28 cellular contexts compared by ENCODE assay signal in genomic region chr22:27863001-27863400, GRCh38. TPM values are rescaled to one million over a fixed set of nuclear protein-coding genes. Genes with fewer than 3 reads are reported as not detected.
A peak's percentile ranks its signal among the peaks of the same experiment; 100 is the strongest.
DNase-seq lines count a peak whose midpoint lies in the region; FAIRE-seq and TF ChIP-seq lines count a peak whose summit lies in the region.
"Had no signal": no experiment of that assay in that cellular context is flagged by ENCODE, and none has a peak within 500 bp of the region (broad histone marks: within the 10 kb centered on the region; RNA-seq: fewer than 3 reads in every experiment).

No MANE protein-coding gene starts in this region.

- H3K9me1 ChIP-seq in keratinocyte (ENCODE audit: control insufficient read depth, extremely low read depth, insufficient read depth, low read length), result no peaks in the 10 kb centered on the region

- POLR2A ChIA-PET in RWPE1 (lab: Yijun Ruan, JAX; ENCODE audit: low non-redundant PET), result no interaction called here

- no peak for TF ChIP-seq CTCF in keratinocyte (optimal IDR thresholded peaks at IDR 0.05 in 1 of 3, IDR thresholded peaks at IDR 0.05 in 1 of 3, conservative IDR thresholded peaks at IDR 0.05 in 1 of 3; ENCODE audit: extremely low read depth in 1 of 3, insufficient read depth in 2 of 3, low read length in 3 of 3)
- no peak for TF ChIP-seq CTCF in nephron progenitor cell (IDR thresholded peaks at IDR 0.05)
- no peak for TF ChIP-seq CTCF in RWPE1 (conservative IDR thresholded peaks at IDR 0.05; ENCODE audit: low read depth)

- peaks cover 5% of the 10 kb centered on the region for H4K20me1 ChIP-seq in keratinocyte (ENCODE audit: control insufficient read depth, extremely low read depth, insufficient read depth, low read length)

- H3K27me3 ChIP-seq in keratinocyte (ENCODE audit: control insufficient read depth, extremely low read depth, insufficient read depth, low read length), result no peaks in the 10 kb centered on the region
- H3K27me3 ChIP-seq: ovary had no signal

- peaks cover 28% of the 10 kb centered on the region for H3K79me2 ChIP-seq in keratinocyte (ENCODE audit: control insufficient read depth, insufficient read depth, low read length)

- no peak overlapping the region for H3K9ac ChIP-seq in keratinocyte (ENCODE audit: control insufficient read depth, extremely low read depth, insufficient read depth, low read length)

- H3K4me1 Mint-ChIP-seq in activated CD4-positive, alpha-beta T cell treated with anti-CD3 and anti-CD28 coated beads, Interleukin-2, amount 10 ng/mL, durations not matched to agents 24 days and 14 days, result peaks cover 28% of the 10 kb centered on the region
- H3K4me1 Mint-ChIP-seq in nephron progenitor cell, result peaks cover 50% of the 10 kb centered on the region

- H3K36me3 ChIP-seq in keratinocyte (ENCODE audit: control insufficient read depth in 2 of 2, extremely low read depth in 1 of 2, insufficient read depth in 2 of 2, low read length in 2 of 2), result peaks cover 10 to 39% of the 10 kb centered on the region in 2 experiments
- H3K36me3 ChIP-seq: ovary had no signal

- H2AFZ ChIP-seq in keratinocyte (ENCODE audit: control insufficient read depth, low read length), result no peak overlapping the region
- H2AFZ ChIP-seq: PC-9 had no signal

- H3K27ac ChIP-seq in keratinocyte (ENCODE audit: control insufficient read depth, insufficient read depth, low read length) (no peak overlapping the region), RWPE1 (no peak overlapping the region)
- H3K27ac ChIP-seq: PC-9 had no signal

- peaks cover 21% of the 10 kb centered on the region for H3K4me1 ChIP-seq in keratinocyte (ENCODE audit: control insufficient read depth, extremely low read depth, insufficient read depth, low read length)

- FAIRE-seq in keratinocyte (lab: Jason Lieb, UNC) (peak; percentile 49), urothelium cell line (lab: Jason Lieb, UNC) (peak; percentile 75)
- FAIRE-seq: H1 had no signal

- no peaks in the 10 kb centered on the region for H3K9me3 Mint-ChIP-seq in activated CD4-positive, alpha-beta T cell treated with anti-CD3 and anti-CD28 coated beads, Interleukin-2, amount 10 ng/mL, durations not matched to agents 24 days and 14 days
- no peaks in the 10 kb centered on the region for H3K9me3 Mint-ChIP-seq in nephron progenitor cell
- H3K9me3 Mint-ChIP-seq: activated T-cell treated with anti-CD3 and anti-CD28 coated beads, Interleukin-2, amount 50 U/mL, for 24 hours; CD4-positive, alpha-beta memory T cell; IgD-negative memory B cell; naive thymus-derived CD8-positive, alpha-beta T cell; T-helper 2 cell treated with Interferon-gamma antibody and Interleukin-4, amounts not matched to agents 5 μg/mL and 100 μg/mL, for 36 hours had no signal

- intact Hi-C loops in activated CD4-positive, alpha-beta T cell treated with anti-CD3 and anti-CD28 coated beads, Interleukin-2, amount 10 ng/mL, durations not matched to agents 24 days and 14 days (cut with micrococcal nuclease), result no loop called here

- H3K4me2 ChIP-seq in keratinocyte (ENCODE audit: control insufficient read depth, extremely low read depth, insufficient read depth, low read depth, low read length), result no peak overlapping the region
- H3K4me2 ChIP-seq: PC-9 had no signal

- no peak overlapping the region for H3K4me3 Mint-ChIP-seq in activated CD4-positive, alpha-beta T cell treated with anti-CD3 and anti-CD28 coated beads, Interleukin-2, amount 10 ng/mL, durations not matched to agents 24 days and 14 days
- H3K4me3 Mint-ChIP-seq in nephron progenitor cell, result no peak overlapping the region
- H3K4me3 Mint-ChIP-seq: activated CD4-positive, alpha-beta T cell treated with anti-CD3 and anti-CD28 coated beads for 36 hours; activated T-cell treated with anti-CD3 and anti-CD28 coated beads, Interleukin-2, amount 50 U/mL, for 24 hours; CD4-positive, alpha-beta memory T cell; IgD-negative memory B cell; naive thymus-derived CD8-positive, alpha-beta T cell; T-helper 2 cell treated with Interferon-gamma antibody and Interleukin-4, amounts not matched to agents 5 μg/mL and 100 μg/mL, for 36 hours had no signal

- no peaks in the 10 kb centered on the region for H3K9me3 ChIP-seq in keratinocyte (ENCODE audit: control insufficient read depth, low read depth, low read length)
- H3K9me3 ChIP-seq: ovary had no signal

- no peaks in the 10 kb centered on the region for H3K27me3 Mint-ChIP-seq in activated CD4-positive, alpha-beta T cell treated with anti-CD3 and anti-CD28 coated beads, Interleukin-2, amount 10 ng/mL, durations not matched to agents 24 days and 14 days
- H3K27me3 Mint-ChIP-seq in nephron progenitor cell (ENCODE audit: low read depth, poor library complexity), result no peaks in the 10 kb centered on the region
- H3K27me3 Mint-ChIP-seq: activated CD4-positive, alpha-beta T cell treated with anti-CD3 and anti-CD28 coated beads for 36 hours; activated T-cell treated with anti-CD3 and anti-CD28 coated beads, Interleukin-2, amount 50 U/mL, for 24 hours; CD4-positive, alpha-beta memory T cell; IgD-negative memory B cell; naive thymus-derived CD8-positive, alpha-beta T cell had no signal

- dilution Hi-C loops in keratinocyte (cut with MboI; ENCODE audit: extremely low pct_ligation_motif_present, low sequenced_read_pairs), result no loop called here

- no peak overlapping the region for H3K4me3 ChIP-seq in keratinocyte (ENCODE audit: control insufficient read depth in 2 of 3, extremely low read depth in 1 of 3, insufficient read depth in 2 of 3, low read depth in 1 of 3, low read length in 3 of 3)
- H3K4me3 ChIP-seq: ovary, PC-9 had no signal

- DNase-seq in activated CD4-positive, alpha-beta T cell treated with anti-CD3 and anti-CD28 coated beads, Interleukin-2, amount 10 ng/mL, durations not matched to agents 24 days and 14 days, result peak; percentile 34
- no peak for DNase-seq in activated CD4-positive, alpha-beta T cell treated with anti-CD3 and anti-CD28 coated beads for 48 hours
- DNase-seq in keratinocyte (ENCODE audit: low read depth, low spot score) (no peak), nephron progenitor cell (no peak), urothelium cell line (ENCODE audit: low spot score) (no peak), RWPE1 (ENCODE audit: low spot score) (no peak), AML-193 (lab: John Stamatoyannopoulos, UW) (no peak), amniotic stem cell (lab: John Stamatoyannopoulos, UW) (no peak)
- DNase-seq: 8988T; activated CD4-positive, alpha-beta T cell treated with anti-CD3 and anti-CD28 coated beads for 36 hours; activated gamma-delta T cell treated with Interleukin-2 at 50 U/mL for 16 hours; activated T-cell treated with anti-CD3 and anti-CD28 coated beads, Interleukin-2, amount 50 U/mL, for 24 hours; CD4-positive, alpha-beta memory T cell; cerebellar nuclear complex; DMS 273 treated with DMSO at 0.1 percent for 48 hours; head of caudate nucleus; mesenchymal stem cell; naive thymus-derived CD8-positive, alpha-beta T cell; NCI-H1694 treated with DMSO at 0.1 percent for 48 hours; NCI-H510A; ovary; PC-9; retina; Right ventricle myocardium superior; substantia nigra had no signal

- no peak overlapping the region for H3K27ac Mint-ChIP-seq in activated CD4-positive, alpha-beta T cell treated with anti-CD3 and anti-CD28 coated beads, Interleukin-2, amount 10 ng/mL, durations not matched to agents 24 days and 14 days
- peak overlapping the region; percentile 84 for H3K27ac Mint-ChIP-seq in nephron progenitor cell
- H3K27ac Mint-ChIP-seq: activated CD4-positive, alpha-beta T cell treated with anti-CD3 and anti-CD28 coated beads for 36 hours; activated T-cell treated with anti-CD3 and anti-CD28 coated beads, Interleukin-2, amount 50 U/mL, for 24 hours; IgD-negative memory B cell; T-helper 2 cell treated with Interferon-gamma antibody and Interleukin-4, amounts not matched to agents 5 μg/mL and 100 μg/mL, for 36 hours had no signal

- CTCF ChIA-PET in RWPE1 (lab: Yijun Ruan, JAX), result no interaction called here

- H3K36me3 Mint-ChIP-seq in activated CD4-positive, alpha-beta T cell treated with anti-CD3 and anti-CD28 coated beads, Interleukin-2, amount 10 ng/mL, durations not matched to agents 24 days and 14 days (ENCODE audit: low read depth), result peaks cover 45% of the 10 kb centered on the region
- H3K36me3 Mint-ChIP-seq in nephron progenitor cell (ENCODE audit: low read depth), result peaks cover 35% of the 10 kb centered on the region

RNA-seq across cellular contexts. Expression of gene PITPNB, which starts 56.1 kb away (rescaled TPM):
- total RNA-seq in activated CD4-positive, alpha-beta T cell treated with anti-CD3 and anti-CD28 coated beads, Interleukin-2, amount 10 ng/mL, durations not matched to agents 24 days and 14 days, result 148 TPM in 2 replicates
- polyA plus RNA-seq in keratinocyte, result 39.1 to 81.6 TPM (median 76.3 TPM) in 3 replicates
- polyA plus RNA-seq in keratinocyte (2011; ENCODE audit: low read depth), result 152 TPM
- polyA plus RNA-seq in keratinocyte (2011; cell fraction: cytosol; rRNA removed), result 47.1 and 83.6 TPM in 2 replicates
- polyA plus RNA-seq in keratinocyte (2011; cell fraction: nucleus; rRNA removed), result 63.2 and 71.1 TPM in 2 replicates
- polyA plus RNA-seq in keratinocyte (2012; ENCODE audit: low replicate concordance), result 51.7 and 81.2 TPM in 2 replicates
- 29.3 to 70.3 TPM (median 30.1 TPM) in 3 replicates for polyA minus RNA-seq in keratinocyte
- polyA minus RNA-seq in keratinocyte (2011; cell fraction: cytosol; rRNA and poly(A)+ RNA removed), result 27.6 TPM
- 29.4 and 65.4 TPM in 2 replicates for polyA minus RNA-seq in keratinocyte (2011; cell fraction: nucleus; rRNA and poly(A)+ RNA removed)
